24 cellular contexts compared by ENCODE assay signal in the genomic region with DNA sequence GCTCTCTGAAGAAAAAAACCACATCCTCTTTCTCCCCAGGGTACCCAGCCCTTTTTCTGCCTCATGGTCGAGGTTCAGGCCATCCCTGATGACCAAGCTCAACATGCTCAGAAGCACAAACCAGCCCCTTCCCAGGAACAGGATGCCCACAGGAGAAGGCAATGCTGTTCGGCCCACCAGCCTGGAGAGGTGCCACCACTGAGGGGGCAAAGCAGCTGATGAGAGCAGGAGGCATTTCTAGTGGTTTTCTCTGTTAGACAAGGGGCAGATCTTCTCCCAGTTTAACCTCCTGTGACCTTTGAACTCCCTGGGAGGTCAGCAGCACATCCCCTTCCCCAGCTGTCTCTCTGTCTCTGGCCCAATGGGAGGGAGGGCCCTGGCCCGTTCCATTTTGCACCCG.
"Had no signal": no experiment of that assay in that cellular context is flagged by ENCODE, and none has a peak within 500 bp of the region (broad histone marks: within the 10 kb centered on the region; RNA-seq: fewer than 3 reads in every experiment).

No MANE protein-coding gene starts in this region.

- H3K27ac ChIP-seq: breast epithelium, gastrocnemius medialis, hepatocyte, right lobe of liver, vagina had no signal

- H3K9me3 Mint-ChIP-seq: activated naive CD4-positive, alpha-beta T cell treated with anti-CD3 and anti-CD28 coated beads, Interleukin-2, amount 50 U/mL, for 72 hours; activated T-cell treated with anti-CD3 and anti-CD28 coated beads, Interleukin-2, amount 50 U/mL, for 24 hours; activated T-helper 2 cell treated with anti-CD3 and anti-CD28 coated beads, Interferon-gamma antibody, Interleukin-2, Interleukin-4, amounts not matched to agents 10 μg/mL and 5 μg/mL and 100 μg/mL, durations not matched to agents 14 hours and 24 hours and 36 hours; central memory CD8-positive, alpha-beta T cell; mesothelial cell of epicardium; naive thymus-derived CD4-positive, alpha-beta T cell; stimulated activated naive CD8-positive, alpha-beta T cell treated with anti-CD3 and anti-CD28 coated beads, Interleukin-15, Interleukin-2, amounts not matched to agents 100 ng/mL and 50 ng/mL, for 24 hours; T-helper 2 cell treated with Interferon-gamma antibody and Interleukin-4, amounts not matched to agents 5 μg/mL and 100 μg/mL, for 36 hours; type B pancreatic cell had no signal

- H3K27me3 ChIP-seq: right lobe of liver, vagina had no signal

- H2AFZ ChIP-seq: hepatocyte had no signal

- ATAC-seq: activated CD4-positive, CD25-positive, alpha-beta regulatory T cell treated with anti-CD3 and anti-CD28 coated beads, Interleukin-2, amount 50 U/mL, for 24 hours; activated naive CD4-positive, alpha-beta T cell treated with anti-CD3 and anti-CD28 coated beads, Interleukin-2, amount 50 U/mL, for 72 hours; gastrocnemius medialis; left cardiac atrium; left ventricle myocardium superior; naive thymus-derived CD4-positive, alpha-beta T cell had no signal

- H3K4me3 ChIP-seq: gastrocnemius medialis, hepatocyte, right lobe of liver had no signal

- DNase-seq: activated CD4-positive, alpha-beta T cell treated with anti-CD3 and anti-CD28 coated beads for 48 hours; activated CD4-positive, alpha-beta T cell treated with anti-CD3 and anti-CD28 coated beads, Interleukin-2, amount 50 U/mL, for 48 hours; activated CD8-positive, alpha-beta memory T cell treated with anti-CD3 and anti-CD28 coated beads for 24 hours; activated T-cell treated with anti-CD3 and anti-CD28 coated beads, Interleukin-2, amount 50 U/mL, for 24 hours; effector memory CD4-positive, alpha-beta T cell; gastrocnemius medialis; left cardiac atrium; left ventricle myocardium superior; naive thymus-derived CD4-positive, alpha-beta T cell; stimulated activated CD4-positive, alpha-beta T cell treated with anti-CD3 and anti-CD28 coated beads, Interleukin-2, amount 100 ng/mL, for 48 hours; T-helper 1 cell had no signal

- H3K4me3 Mint-ChIP-seq: activated T-cell treated with anti-CD3 and anti-CD28 coated beads, Interleukin-2, amount 50 U/mL, for 24 hours; central memory CD8-positive, alpha-beta T cell; mesothelial cell of epicardium; neural crest cell; stimulated activated naive CD8-positive, alpha-beta T cell treated with anti-CD3 and anti-CD28 coated beads, Interleukin-15, Interleukin-2, amounts not matched to agents 100 ng/mL and 50 ng/mL, for 24 hours; T-helper 2 cell treated with Interferon-gamma antibody and Interleukin-4, amounts not matched to agents 5 μg/mL and 100 μg/mL, for 36 hours; type B pancreatic cell had no signal

- H3K9me3 ChIP-seq: breast epithelium, gastrocnemius medialis, right lobe of liver, vagina had no signal

- H3K4me1 ChIP-seq: breast epithelium, gastrocnemius medialis, right lobe of liver had no signal

- H3K36me3 Mint-ChIP-seq: activated naive CD4-positive, alpha-beta T cell treated with anti-CD3 and anti-CD28 coated beads, Interleukin-2, amount 50 U/mL, for 72 hours; mesothelial cell of epicardium; naive thymus-derived CD4-positive, alpha-beta T cell; type B pancreatic cell had no signal

- H3K79me2 ChIP-seq: hepatocyte had no signal

- H3K4me1 Mint-ChIP-seq: central memory CD8-positive, alpha-beta T cell had no signal

- H3K27ac Mint-ChIP-seq: activated naive CD4-positive, alpha-beta T cell treated with anti-CD3 and anti-CD28 coated beads, Interleukin-2, amount 50 U/mL, for 72 hours; activated T-cell treated with anti-CD3 and anti-CD28 coated beads, Interleukin-2, amount 50 U/mL, for 24 hours; activated T-helper 2 cell treated with anti-CD3 and anti-CD28 coated beads, Interferon-gamma antibody, Interleukin-2, Interleukin-4, amounts not matched to agents 10 μg/mL and 5 μg/mL and 100 μg/mL, durations not matched to agents 14 hours and 24 hours and 36 hours; mesothelial cell of epicardium; naive thymus-derived CD4-positive, alpha-beta T cell; stimulated activated naive CD8-positive, alpha-beta T cell treated with anti-CD3 and anti-CD28 coated beads, Interleukin-15, Interleukin-2, amounts not matched to agents 100 ng/mL and 50 ng/mL, for 24 hours; T-helper 2 cell treated with Interferon-gamma antibody and Interleukin-4, amounts not matched to agents 5 μg/mL and 100 μg/mL, for 36 hours; type B pancreatic cell had no signal

- H3K36me3 ChIP-seq: breast epithelium, gastrocnemius medialis, right lobe of liver, vagina had no signal
